Comparison of ENCODE assay signal across 13 cellular contexts in genomic region chr4:183783933-183784622, GRCh38.
DNase-seq lines count a peak whose midpoint lies in the region; ATAC-seq and TF ChIP-seq lines count a peak whose summit lies in the region.
"Had no signal": no experiment of that assay in that cellular context is flagged by ENCODE, and none has a peak within 500 bp of the region (broad histone marks: within the 10 kb centered on the region; RNA-seq: fewer than 3 reads in every experiment).

No MANE protein-coding gene starts in this region.

- CTCF ChIA-PET in RWPE1 (lab: Yijun Ruan, JAX): no interaction called here

- H3K4me3 ChIP-seq in AG09309 (ENCODE audit: control insufficient read depth, low read depth, low read length): no peak overlapping the region
- H3K4me3 ChIP-seq: PC-9 had no signal

- H3K36me3 Mint-ChIP-seq in stimulated activated effector memory CD8-positive, alpha-beta T cell treated with anti-CD3 and anti-CD28 coated beads, Interleukin-12 subunit alpha, Interleukin-12 subunit beta, amount 100 ng/mL, for 72 hours: no peaks in the 10 kb centered on the region

- H3K27ac ChIP-seq in RWPE1 (no peak overlapping the region), substantia nigra (ENCODE audit: low read depth, low read length, poor library complexity, severe bottlenecking) (no peak overlapping the region)
- H3K27ac ChIP-seq: PC-9 had no signal

- H3K27ac Mint-ChIP-seq in stimulated activated effector memory CD8-positive, alpha-beta T cell treated with anti-CD3 and anti-CD28 coated beads, Interleukin-12 subunit alpha, Interleukin-12 subunit beta, amount 100 ng/mL, for 72 hours: no peak overlapping the region

- DNase-seq in AG09309 (ENCODE audit: low read depth): peak; percentile 47
- DNase-seq in RWPE1 (ENCODE audit: low spot score): peak; percentile 26
- DNase-seq in fibroblast of the conjunctiva (ENCODE audit: low read depth): peak; percentile 27
- DNase-seq in myocyte (ENCODE audit: low read depth): peak; percentile 5
- no peak for DNase-seq in LoVo (ENCODE audit: low spot score)
- no peak for DNase-seq in amniotic stem cell (lab: John Stamatoyannopoulos, UW)
- no peak for DNase-seq in stimulated activated effector memory CD8-positive, alpha-beta T cell treated with anti-CD3 and anti-CD28 coated beads, Interleukin-12 subunit alpha, Interleukin-12 subunit beta, amount 100 ng/mL, for 72 hours (ENCODE audit: low spot score in 2 of 2)
- no peak for DNase-seq in substantia nigra (lab: John Stamatoyannopoulos, UW)
- DNase-seq: activated CD8-positive, alpha-beta memory T cell treated with anti-CD3 and anti-CD28 coated beads, Interleukin-2, amount 50 U/mL, for 4 hours; DND-41; NCI-H2029; PC-9; T-helper 9 cell had no signal

- no peak for TF ChIP-seq CTCF in AG09309 (IDR thresholded peaks at IDR 0.05; ENCODE audit: control insufficient read depth, insufficient read depth, low read depth, low read length, missing control alignments)
- TF ChIP-seq CTCF in RWPE1 (conservative IDR thresholded peaks at IDR 0.05; ENCODE audit: low read depth): no peak

- no peak overlapping the region for H3K4me3 Mint-ChIP-seq in stimulated activated effector memory CD8-positive, alpha-beta T cell treated with anti-CD3 and anti-CD28 coated beads, Interleukin-12 subunit alpha, Interleukin-12 subunit beta, amount 100 ng/mL, for 72 hours

- H3K9me3 Mint-ChIP-seq in stimulated activated effector memory CD8-positive, alpha-beta T cell treated with anti-CD3 and anti-CD28 coated beads, Interleukin-12 subunit alpha, Interleukin-12 subunit beta, amount 100 ng/mL, for 72 hours: no peaks in the 10 kb centered on the region

- POLR2A ChIA-PET in RWPE1 (lab: Yijun Ruan, JAX; ENCODE audit: low non-redundant PET): no interaction called here

- ATAC-seq in stimulated activated effector memory CD8-positive, alpha-beta T cell treated with anti-CD3 and anti-CD28 coated beads, Interleukin-12 subunit alpha, Interleukin-12 subunit beta, amount 100 ng/mL, for 72 hours: no peak

- no peaks in the 10 kb centered on the region for H3K4me1 Mint-ChIP-seq in stimulated activated effector memory CD8-positive, alpha-beta T cell treated with anti-CD3 and anti-CD28 coated beads, Interleukin-12 subunit alpha, Interleukin-12 subunit beta, amount 100 ng/mL, for 72 hours

Comparison
In these comparisons a context has a peak if more than half of its experiments do, and no peak if none do; other contexts are left out.
1. DNase-seq: peak in AG09309 (single experiment), RWPE1 (single experiment), fibroblast of the conjunctiva (single experiment) and myocyte (single experiment); none in LoVo (single experiment), amniotic stem cell (single experiment), stimulated activated effector memory CD8-positive, alpha-beta T cell treated with anti-CD3 and anti-CD28 coated beads, Interleukin-12 subunit alpha, Interleukin-12 subunit beta, amount 100 ng/mL, for 72 hours (0 of 2) and substantia nigra (0 of 49).